1 cellular context compared by ENCODE assay signal in the genomic region with DNA sequence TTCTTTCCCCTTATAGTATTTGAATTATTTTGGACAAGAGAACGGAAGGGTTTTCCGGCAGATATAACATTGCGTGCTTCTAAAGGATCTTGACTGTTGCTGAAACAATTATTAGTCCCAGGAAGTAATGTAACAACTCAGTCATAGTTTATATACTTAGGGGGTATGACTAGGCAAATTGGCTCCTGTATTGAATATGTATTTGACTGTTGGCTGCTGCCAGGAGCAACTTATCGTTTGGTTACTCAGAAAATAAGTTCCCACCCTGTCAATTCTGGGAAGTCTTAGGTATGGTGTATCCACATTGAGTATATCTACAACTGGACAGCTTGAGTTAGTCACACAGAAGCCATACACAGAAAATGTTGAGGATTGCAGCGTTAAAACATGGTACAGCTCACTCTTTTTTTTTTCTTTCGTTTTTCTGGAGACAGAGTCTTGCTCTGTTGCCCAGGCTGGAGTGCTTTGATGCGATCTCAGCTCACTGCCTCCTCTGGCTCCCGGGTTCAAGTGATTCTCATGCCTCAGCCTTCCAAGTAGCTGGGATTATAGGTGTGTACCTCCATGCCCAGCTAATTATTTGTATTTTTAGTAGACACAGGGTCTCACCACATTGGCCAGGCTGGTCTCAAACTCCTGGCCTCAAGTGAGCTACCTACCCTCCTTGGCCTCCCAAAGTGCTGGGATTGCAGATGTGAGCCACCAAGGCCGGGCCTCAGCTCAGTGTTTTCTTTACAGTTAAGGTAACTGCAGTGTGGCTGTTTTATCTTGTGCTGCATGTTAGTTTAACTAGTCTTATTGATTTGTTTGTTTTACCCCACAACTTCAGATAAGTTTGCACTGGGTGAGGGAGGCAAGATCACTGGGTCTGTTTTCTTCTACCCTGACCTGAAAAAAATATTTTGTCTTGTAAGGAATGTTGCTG.
A peak's percentile ranks its signal among the peaks of the same experiment; 100 is the strongest.
TF ChIP-seq lines count a peak whose summit lies in the region.

No MANE protein-coding gene starts in this region.

TF ChIP-seq in HepG2, 621 proteins besides CTCF, POLR2A, EP300 and RAD21 (continued from another document and continues in another):
- TF ChIP-seq, protein P1, sequence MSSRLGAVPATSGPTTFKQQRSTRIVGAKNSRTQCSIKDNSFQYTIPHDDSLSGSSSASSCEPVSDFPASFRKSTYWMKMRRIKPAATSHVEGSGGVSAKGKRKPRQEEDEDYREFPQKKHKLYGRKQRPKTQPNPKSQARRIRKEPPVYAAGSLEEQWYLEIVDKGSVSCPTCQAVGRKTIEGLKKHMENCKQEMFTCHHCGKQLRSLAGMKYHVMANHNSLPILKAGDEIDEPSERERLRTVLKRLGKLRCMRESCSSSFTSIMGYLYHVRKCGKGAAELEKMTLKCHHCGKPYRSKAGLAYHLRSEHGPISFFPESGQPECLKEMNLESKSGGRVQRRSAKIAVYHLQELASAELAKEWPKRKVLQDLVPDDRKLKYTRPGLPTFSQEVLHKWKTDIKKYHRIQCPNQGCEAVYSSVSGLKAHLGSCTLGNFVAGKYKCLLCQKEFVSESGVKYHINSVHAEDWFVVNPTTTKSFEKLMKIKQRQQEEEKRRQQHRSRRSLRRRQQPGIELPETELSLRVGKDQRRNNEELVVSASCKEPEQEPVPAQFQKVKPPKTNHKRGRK (CRISPR knock-in tag; IDR thresholded peaks at IDR 0.05) = peak; percentile 61; the same call in 1 of the 2 replicates
- peak; percentile 57; the same call in 1 of the 2 replicates for TF ChIP-seq TCF7 (IDR thresholded peaks at IDR 0.05; ENCODE audit: low read depth)
- TF ChIP-seq, protein P2, sequence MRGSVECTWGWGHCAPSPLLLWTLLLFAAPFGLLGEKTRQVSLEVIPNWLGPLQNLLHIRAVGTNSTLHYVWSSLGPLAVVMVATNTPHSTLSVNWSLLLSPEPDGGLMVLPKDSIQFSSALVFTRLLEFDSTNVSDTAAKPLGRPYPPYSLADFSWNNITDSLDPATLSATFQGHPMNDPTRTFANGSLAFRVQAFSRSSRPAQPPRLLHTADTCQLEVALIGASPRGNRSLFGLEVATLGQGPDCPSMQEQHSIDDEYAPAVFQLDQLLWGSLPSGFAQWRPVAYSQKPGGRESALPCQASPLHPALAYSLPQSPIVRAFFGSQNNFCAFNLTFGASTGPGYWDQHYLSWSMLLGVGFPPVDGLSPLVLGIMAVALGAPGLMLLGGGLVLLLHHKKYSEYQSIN (CRISPR knock-in tag; IDR thresholded peaks at IDR 0.05; ENCODE audit: borderline replicate concordance) = no peak
- TF ChIP-seq, protein P3, sequence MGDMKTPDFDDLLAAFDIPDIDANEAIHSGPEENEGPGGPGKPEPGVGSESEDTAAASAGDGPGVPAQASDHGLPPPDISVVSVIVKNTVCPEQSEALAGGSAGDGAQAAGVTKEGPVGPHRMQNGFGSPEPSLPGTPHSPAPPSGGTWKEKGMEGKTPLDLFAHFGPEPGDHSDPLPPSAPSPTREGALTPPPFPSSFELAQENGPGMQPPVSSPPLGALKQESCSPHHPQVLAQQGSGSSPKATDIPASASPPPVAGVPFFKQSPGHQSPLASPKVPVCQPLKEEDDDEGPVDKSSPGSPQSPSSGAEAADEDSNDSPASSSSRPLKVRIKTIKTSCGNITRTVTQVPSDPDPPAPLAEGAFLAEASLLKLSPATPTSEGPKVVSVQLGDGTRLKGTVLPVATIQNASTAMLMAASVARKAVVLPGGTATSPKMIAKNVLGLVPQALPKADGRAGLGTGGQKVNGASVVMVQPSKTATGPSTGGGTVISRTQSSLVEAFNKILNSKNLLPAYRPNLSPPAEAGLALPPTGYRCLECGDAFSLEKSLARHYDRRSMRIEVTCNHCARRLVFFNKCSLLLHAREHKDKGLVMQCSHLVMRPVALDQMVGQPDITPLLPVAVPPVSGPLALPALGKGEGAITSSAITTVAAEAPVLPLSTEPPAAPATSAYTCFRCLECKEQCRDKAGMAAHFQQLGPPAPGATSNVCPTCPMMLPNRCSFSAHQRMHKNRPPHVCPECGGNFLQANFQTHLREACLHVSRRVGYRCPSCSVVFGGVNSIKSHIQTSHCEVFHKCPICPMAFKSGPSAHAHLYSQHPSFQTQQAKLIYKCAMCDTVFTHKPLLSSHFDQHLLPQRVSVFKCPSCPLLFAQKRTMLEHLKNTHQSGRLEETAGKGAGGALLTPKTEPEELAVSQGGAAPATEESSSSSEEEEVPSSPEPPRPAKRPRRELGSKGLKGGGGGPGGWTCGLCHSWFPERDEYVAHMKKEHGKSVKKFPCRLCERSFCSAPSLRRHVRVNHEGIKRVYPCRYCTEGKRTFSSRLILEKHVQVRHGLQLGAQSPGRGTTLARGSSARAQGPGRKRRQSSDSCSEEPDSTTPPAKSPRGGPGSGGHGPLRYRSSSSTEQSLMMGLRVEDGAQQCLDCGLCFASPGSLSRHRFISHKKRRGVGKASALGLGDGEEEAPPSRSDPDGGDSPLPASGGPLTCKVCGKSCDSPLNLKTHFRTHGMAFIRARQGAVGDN (CRISPR knock-in tag; IDR thresholded peaks at IDR 0.05) = peak; percentile 41; the same call in 1 of the 2 replicates
- TF ChIP-seq SP5 (CRISPR knock-in tag; IDR thresholded peaks at IDR 0.05; ENCODE audit: borderline replicate concordance, low read depth) = peak; percentile 45
- peak; percentile 59 for TF ChIP-seq ZNF350 (CRISPR knock-in tag; IDR thresholded peaks at IDR 0.05; ENCODE audit: borderline replicate concordance, low read depth)
- no peak for TF ChIP-seq ZNF451 (CRISPR knock-in tag; IDR thresholded peaks at IDR 0.05)
- TF ChIP-seq, protein P4, sequence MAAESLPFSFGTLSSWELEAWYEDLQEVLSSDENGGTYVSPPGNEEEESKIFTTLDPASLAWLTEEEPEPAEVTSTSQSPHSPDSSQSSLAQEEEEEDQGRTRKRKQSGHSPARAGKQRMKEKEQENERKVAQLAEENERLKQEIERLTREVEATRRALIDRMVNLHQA (CRISPR knock-in tag; IDR thresholded peaks at IDR 0.05) = no peak
- TF ChIP-seq, protein P5, sequence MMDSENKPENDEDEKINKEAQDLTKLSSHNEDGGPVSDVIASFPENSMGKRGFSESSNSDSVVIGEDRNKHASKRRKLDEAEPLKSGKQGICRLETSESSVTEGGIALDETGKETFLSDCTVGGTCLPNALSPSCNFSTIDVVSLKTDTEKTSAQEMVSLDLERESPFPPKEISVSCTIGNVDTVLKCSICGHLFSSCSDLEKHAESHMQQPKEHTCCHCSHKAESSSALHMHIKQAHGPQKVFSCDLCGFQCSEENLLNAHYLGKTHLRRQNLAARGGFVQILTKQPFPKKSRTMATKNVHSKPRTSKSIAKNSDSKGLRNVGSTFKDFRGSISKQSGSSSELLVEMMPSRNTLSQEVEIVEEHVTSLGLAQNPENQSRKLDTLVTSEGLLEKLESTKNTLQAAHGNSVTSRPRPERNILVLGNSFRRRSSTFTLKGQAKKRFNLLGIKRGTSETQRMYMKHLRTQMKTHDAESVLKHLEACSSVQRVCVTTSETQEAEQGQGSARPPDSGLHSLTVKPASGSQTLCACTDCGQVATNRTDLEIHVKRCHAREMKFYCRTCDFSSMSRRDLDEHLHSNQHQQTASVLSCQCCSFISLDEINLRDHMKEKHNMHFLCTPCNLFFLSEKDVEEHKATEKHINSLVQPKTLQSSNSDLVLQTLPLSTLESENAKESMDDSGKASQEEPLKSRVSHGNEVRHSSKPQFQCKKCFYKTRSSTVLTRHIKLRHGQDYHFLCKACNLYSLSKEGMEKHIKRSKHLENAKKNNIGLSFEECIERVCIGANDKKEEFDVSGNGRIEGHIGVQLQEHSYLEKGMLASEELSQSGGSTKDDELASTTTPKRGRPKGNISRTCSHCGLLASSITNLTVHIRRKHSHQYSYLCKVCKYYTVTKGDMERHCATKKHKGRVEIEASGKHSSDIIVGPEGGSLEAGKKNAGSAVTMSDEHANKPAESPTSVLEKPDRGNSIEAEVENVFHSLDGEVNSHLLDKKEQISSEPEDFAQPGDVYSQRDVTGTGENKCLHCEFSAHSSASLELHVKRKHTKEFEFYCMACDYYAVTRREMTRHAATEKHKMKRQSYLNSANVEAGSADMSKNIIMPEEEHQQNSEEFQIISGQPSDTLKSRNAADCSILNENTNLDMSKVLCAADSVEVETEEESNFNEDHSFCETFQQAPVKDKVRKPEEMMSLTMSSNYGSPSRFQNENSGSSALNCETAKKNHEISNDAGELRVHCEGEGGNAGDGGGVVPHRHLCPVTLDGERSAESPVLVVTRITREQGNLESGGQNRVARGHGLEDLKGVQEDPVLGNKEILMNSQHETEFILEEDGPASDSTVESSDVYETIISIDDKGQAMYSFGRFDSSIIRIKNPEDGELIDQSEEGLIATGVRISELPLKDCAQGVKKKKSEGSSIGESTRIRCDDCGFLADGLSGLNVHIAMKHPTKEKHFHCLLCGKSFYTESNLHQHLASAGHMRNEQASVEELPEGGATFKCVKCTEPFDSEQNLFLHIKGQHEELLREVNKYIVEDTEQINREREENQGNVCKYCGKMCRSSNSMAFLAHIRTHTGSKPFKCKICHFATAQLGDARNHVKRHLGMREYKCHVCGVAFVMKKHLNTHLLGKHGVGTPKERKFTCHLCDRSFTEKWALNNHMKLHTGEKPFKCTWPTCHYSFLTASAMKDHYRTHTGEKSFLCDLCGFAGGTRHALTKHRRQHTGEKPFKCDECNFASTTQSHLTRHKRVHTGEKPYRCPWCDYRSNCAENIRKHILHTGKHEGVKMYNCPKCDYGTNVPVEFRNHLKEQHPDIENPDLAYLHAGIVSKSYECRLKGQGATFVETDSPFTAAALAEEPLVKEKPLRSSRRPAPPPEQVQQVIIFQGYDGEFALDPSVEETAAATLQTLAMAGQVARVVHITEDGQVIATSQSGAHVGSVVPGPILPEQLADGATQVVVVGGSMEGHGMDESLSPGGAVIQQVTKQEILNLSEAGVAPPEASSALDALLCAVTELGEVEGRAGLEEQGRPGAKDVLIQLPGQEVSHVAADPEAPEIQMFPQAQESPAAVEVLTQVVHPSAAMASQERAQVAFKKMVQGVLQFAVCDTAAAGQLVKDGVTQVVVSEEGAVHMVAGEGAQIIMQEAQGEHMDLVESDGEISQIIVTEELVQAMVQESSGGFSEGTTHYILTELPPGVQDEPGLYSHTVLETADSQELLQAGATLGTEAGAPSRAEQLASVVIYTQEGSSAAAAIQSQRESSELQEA (CRISPR knock-in tag; IDR thresholded peaks at IDR 0.05; ENCODE audit: not compliant biosample characterization) = no peak
- peak; percentile 74 for TF ChIP-seq ERF (CRISPR knock-in tag; IDR thresholded peaks at IDR 0.05)
- TF ChIP-seq NONO (IDR thresholded peaks at IDR 0.05) = no peak
- no peak; the same call in 1 of the 2 replicates for TF ChIP-seq NONO (CRISPR knock-in tag; conservative IDR thresholded peaks at IDR 0.05)
- TF ChIP-seq, protein P6, sequence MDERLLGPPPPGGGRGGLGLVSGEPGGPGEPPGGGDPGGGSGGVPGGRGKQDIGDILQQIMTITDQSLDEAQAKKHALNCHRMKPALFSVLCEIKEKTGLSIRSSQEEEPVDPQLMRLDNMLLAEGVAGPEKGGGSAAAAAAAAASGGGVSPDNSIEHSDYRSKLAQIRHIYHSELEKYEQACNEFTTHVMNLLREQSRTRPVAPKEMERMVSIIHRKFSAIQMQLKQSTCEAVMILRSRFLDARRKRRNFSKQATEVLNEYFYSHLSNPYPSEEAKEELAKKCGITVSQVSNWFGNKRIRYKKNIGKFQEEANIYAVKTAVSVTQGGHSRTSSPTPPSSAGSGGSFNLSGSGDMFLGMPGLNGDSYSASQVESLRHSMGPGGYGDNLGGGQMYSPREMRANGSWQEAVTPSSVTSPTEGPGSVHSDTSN (CRISPR knock-in tag; IDR thresholded peaks at IDR 0.05) = no peak
- TF ChIP-seq, protein P7, sequence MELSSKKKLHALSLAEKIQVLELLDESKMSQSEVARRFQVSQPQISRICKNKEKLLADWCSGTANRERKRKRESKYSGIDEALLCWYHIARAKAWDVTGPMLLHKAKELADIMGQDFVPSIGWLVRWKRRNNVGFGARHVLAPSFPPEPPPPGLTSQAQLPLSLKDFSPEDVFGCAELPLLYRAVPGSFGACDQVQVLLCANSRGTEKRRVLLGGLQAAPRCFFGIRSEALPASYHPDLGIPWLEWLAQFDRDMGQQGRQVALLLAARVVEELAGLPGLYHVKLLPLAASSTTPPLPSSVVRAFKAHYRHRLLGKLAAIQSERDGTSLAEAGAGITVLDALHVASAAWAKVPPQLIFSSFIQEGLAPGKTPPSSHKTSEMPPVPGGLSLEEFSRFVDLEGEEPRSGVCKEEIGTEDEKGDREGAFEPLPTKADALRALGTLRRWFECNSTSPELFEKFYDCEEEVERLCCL (CRISPR knock-in tag; IDR thresholded peaks at IDR 0.05; ENCODE audit: borderline replicate concordance) = no peak
- 0 out of 2 replicates have a peak, but pooled peaks have one; percentile 56 for TF ChIP-seq ZSCAN29 (CRISPR knock-in tag; conservative IDR thresholded peaks at IDR 0.05)
- TF ChIP-seq ZFP36L1 (CRISPR knock-in tag; IDR thresholded peaks at IDR 0.05) = 0 out of 2 replicates have a peak, but pooled peaks have one; percentile 41
- no peak for TF ChIP-seq CEBPB (IDR thresholded peaks at IDR 0.05; ENCODE audit: borderline replicate concordance, low read depth, low read length)
- TF ChIP-seq MIXL1 (CRISPR knock-in tag; IDR thresholded peaks at IDR 0.05) = peak; percentile 43; the same call in 1 of the 2 replicates
- TF ChIP-seq KLF16 (CRISPR knock-in tag; IDR thresholded peaks at IDR 0.05) = peak in 1 of 2 experiments; percentile 58; a peak in 1 of 4 replicates
- TF ChIP-seq GATAD2A (CRISPR knock-in tag; IDR thresholded peaks at IDR 0.05) = peak; percentile 95
- no peak for TF ChIP-seq TEAD2 (CRISPR knock-in tag; IDR thresholded peaks at IDR 0.05)
- TF ChIP-seq, protein P8, sequence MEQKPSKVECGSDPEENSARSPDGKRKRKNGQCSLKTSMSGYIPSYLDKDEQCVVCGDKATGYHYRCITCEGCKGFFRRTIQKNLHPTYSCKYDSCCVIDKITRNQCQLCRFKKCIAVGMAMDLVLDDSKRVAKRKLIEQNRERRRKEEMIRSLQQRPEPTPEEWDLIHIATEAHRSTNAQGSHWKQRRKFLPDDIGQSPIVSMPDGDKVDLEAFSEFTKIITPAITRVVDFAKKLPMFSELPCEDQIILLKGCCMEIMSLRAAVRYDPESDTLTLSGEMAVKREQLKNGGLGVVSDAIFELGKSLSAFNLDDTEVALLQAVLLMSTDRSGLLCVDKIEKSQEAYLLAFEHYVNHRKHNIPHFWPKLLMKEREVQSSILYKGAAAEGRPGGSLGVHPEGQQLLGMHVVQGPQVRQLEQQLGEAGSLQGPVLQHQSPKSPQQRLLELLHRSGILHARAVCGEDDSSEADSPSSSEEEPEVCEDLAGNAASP (CRISPR knock-in tag; IDR thresholded peaks at IDR 0.05; ENCODE audit: borderline replicate concordance) = peak; percentile 44; the same call in 1 of the 2 replicates
- TF ChIP-seq, protein P9, sequence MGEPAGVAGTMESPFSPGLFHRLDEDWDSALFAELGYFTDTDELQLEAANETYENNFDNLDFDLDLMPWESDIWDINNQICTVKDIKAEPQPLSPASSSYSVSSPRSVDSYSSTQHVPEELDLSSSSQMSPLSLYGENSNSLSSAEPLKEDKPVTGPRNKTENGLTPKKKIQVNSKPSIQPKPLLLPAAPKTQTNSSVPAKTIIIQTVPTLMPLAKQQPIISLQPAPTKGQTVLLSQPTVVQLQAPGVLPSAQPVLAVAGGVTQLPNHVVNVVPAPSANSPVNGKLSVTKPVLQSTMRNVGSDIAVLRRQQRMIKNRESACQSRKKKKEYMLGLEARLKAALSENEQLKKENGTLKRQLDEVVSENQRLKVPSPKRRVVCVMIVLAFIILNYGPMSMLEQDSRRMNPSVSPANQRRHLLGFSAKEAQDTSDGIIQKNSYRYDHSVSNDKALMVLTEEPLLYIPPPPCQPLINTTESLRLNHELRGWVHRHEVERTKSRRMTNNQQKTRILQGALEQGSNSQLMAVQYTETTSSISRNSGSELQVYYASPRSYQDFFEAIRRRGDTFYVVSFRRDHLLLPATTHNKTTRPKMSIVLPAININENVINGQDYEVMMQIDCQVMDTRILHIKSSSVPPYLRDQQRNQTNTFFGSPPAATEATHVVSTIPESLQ (CRISPR knock-in tag; conservative IDR thresholded peaks at IDR 0.05) = no peak
- TF ChIP-seq SRSF4 (IDR thresholded peaks at IDR 0.05; ENCODE audit: low read depth, low read length, poor library complexity, severe bottlenecking) = no peak
- no peak for TF ChIP-seq ZNF816 (CRISPR knock-in tag; IDR thresholded peaks at IDR 0.05; ENCODE audit: borderline replicate concordance)
